Comparison of ENCODE assay signal across 10 cellular contexts in genomic region chr21:28771790-28772501, GRCh38.
DNase-seq lines count a peak whose midpoint lies in the region; ATAC-seq and TF ChIP-seq lines count a peak whose summit lies in the region.
"Had no signal": no experiment of that assay in that cellular context is flagged by ENCODE, and none has a peak within 500 bp of the region (broad histone marks: within the 10 kb centered on the region; RNA-seq: fewer than 3 reads in every experiment).

No MANE protein-coding gene starts in this region.

- no CpG with 5 or more reads among the region's 3 CpGs for WGBS in H9 (ENCODE audit: extremely low coverage, insufficient read length, low lambda C conversion rate)

- H4K8ac ChIP-seq in H9 (replicated peaks; ENCODE audit: insufficient read length, low read depth, low read length) = no peak overlapping the region

- DNase-seq in ELR (ENCODE audit: low read depth) (peak; percentile 56), foreskin keratinocyte (peak; percentile 16 to 26), skeletal muscle cell (ENCODE audit: low read depth) (peak; percentile 97), NCI-H2107 (lab: John Stamatoyannopoulos, UW) (no peak), H9 (no peak), NOMO-1 treated with dmso at 0.1 percent for 144 hours (lab: John Stamatoyannopoulos, UW; ENCODE audit: unreplicated experiment) (no peak)
- DNase-seq: activated T-cell treated with anti-CD3 and anti-CD28 coated beads, Interleukin-2, amount 50 U/mL, for 4 hours; nephron progenitor cell had no signal

- H2BK5ac ChIP-seq in H9 (ENCODE audit: insufficient read length, low read length) = no peak overlapping the region

- no peaks in the 10 kb centered on the region for H3K4me1 Mint-ChIP-seq in H9
- H3K4me1 Mint-ChIP-seq: nephron progenitor cell had no signal

- H3K27ac ChIP-seq in foreskin keratinocyte = no peak overlapping the region
- H3K27ac ChIP-seq in H9 (ENCODE audit: insufficient read length, low read depth, low read length) = no peak overlapping the region

- no peak overlapping the region for H3K56ac ChIP-seq in H9 (ENCODE audit: insufficient read length, low read depth, low read length)

- H2BK120ac ChIP-seq in H9 (ENCODE audit: low read depth, low read length, poor library complexity, severe bottlenecking) = no peak overlapping the region

- no peaks in the 10 kb centered on the region for H3K27me3 Mint-ChIP-seq in H9 (ENCODE audit: low read depth)

- H3K4me2 ChIP-seq in H9 (ENCODE audit: insufficient read depth, insufficient read length, low read length) = no peak overlapping the region

- H3K14ac ChIP-seq in H9 (ENCODE audit: insufficient read depth, low read length) = no peak overlapping the region

- no peak overlapping the region for H2BK20ac ChIP-seq in H9 (ENCODE audit: low read depth, low read length, poor library complexity, severe bottlenecking)

- no peak overlapping the region for H3K18ac ChIP-seq in H9 (ENCODE audit: insufficient read length, low read depth, low read length)

- no peak overlapping the region for H2BK12ac ChIP-seq in H9 (ENCODE audit: insufficient read length, low read depth, low read length)

- H3K23ac ChIP-seq in H9 (ENCODE audit: insufficient read length, low read depth, low read length) = no peak overlapping the region

- H3K9ac ChIP-seq in H9 (ENCODE audit: extremely low read depth, insufficient read length, low read length) = no peak overlapping the region

- H3K27me3 ChIP-seq in foreskin keratinocyte (peaks cover 5% of the 10 kb centered on the region), H9 (ENCODE audit: insufficient read depth, low read length) (no peaks in the 10 kb centered on the region)

- no peak overlapping the region for H2AK5ac ChIP-seq in H9 (ENCODE audit: insufficient read length, low read length)

- H3K4me3 Mint-ChIP-seq in H9 = no peak overlapping the region
- H3K4me3 Mint-ChIP-seq: activated T-cell treated with anti-CD3 and anti-CD28 coated beads, Interleukin-2, amount 50 U/mL, for 4 hours; nephron progenitor cell had no signal

- no peak overlapping the region for H3K4me3 ChIP-seq in skeletal muscle cell (ENCODE audit: low read depth, low read length)

- no peaks in the 10 kb centered on the region for H4K20me1 ChIP-seq in H9 (ENCODE audit: control insufficient read depth, insufficient read depth, insufficient read length)

- no peaks in the 10 kb centered on the region for H3K4me1 ChIP-seq in foreskin keratinocyte
- no peaks in the 10 kb centered on the region for H3K4me1 ChIP-seq in H9 (ENCODE audit: insufficient read depth, low read length)

- peaks cover 4 to 7% of the 10 kb centered on the region in 2 experiments for H3K9me3 Mint-ChIP-seq in H9

- H3K79me1 ChIP-seq in H9 (ENCODE audit: insufficient read depth, low read depth, low read length, poor library complexity, severe bottlenecking) = no peaks in the 10 kb centered on the region

- H3T11ph ChIP-seq in H9 (ENCODE audit: low read length) = no peak overlapping the region

- no peaks in the 10 kb centered on the region for H3K79me2 ChIP-seq in H9 (ENCODE audit: insufficient read depth, low read length)

- no peaks in the 10 kb centered on the region for H3K9me3 ChIP-seq in H9 (ENCODE audit: control insufficient read depth, low read depth, low read length)

- ATAC-seq in SK-N-SH treated with all-trans-retinoic acid at 6 μM for 48 hours (peak; percentile 82), foreskin keratinocyte (no peak), GM19324 (IDR thresholded peaks at IDR 0.05; ENCODE audit: low FRiP score, unreplicated experiment) (no peak)

- no peak overlapping the region for H3K4ac ChIP-seq in H9 (ENCODE audit: low read depth, low read length)

- H4K5ac ChIP-seq in H9 (ENCODE audit: insufficient read length, low read depth, low read length) = no peak overlapping the region

- no peaks in the 10 kb centered on the region for H3K23me2 ChIP-seq in H9 (ENCODE audit: insufficient read length, low read depth, low read length, poor library complexity, severe bottlenecking)

- H3K27ac Mint-ChIP-seq in H9 = no peak overlapping the region; a peak in 1 of 7 replicates
- H3K27ac Mint-ChIP-seq: nephron progenitor cell had no signal

- H4K91ac ChIP-seq in H9 (ENCODE audit: insufficient read length, low read depth, low read length) = no peak overlapping the region

- no peak overlapping the region for H2BK15ac ChIP-seq in H9 (ENCODE audit: low read depth, low read length)

- peaks cover 0 to 5% (median 0%) of the 10 kb centered on the region in 3 experiments; a peak in 2 of 7 replicates for H3K36me3 Mint-ChIP-seq in H9 (ENCODE audit: insufficient read depth in 1 of 3, low read depth in 3 of 3)

- H2AFZ ChIP-seq in H9 (ENCODE audit: low read length) = no peak overlapping the region

- TF ChIP-seq CTCF in foreskin keratinocyte (conservative IDR thresholded peaks at IDR 0.05) (no peak), H9 (conservative IDR thresholded peaks at IDR 0.05) (no peak)

TF ChIP-seq in SK-N-SH treated with all-trans-retinoic acid at 6 μM for 48 hours, 23 proteins besides CTCF, POLR2A, EP300 and RAD21:
- TF ChIP-seq ZC3H10 (CRISPR knock-in tag; IDR thresholded peaks at IDR 0.05) (no peak), ZFP30 (CRISPR knock-in tag; IDR thresholded peaks at IDR 0.05) (no peak), ISL1 (CRISPR knock-in tag; IDR thresholded peaks at IDR 0.05) (peak; percentile 86), RARB (CRISPR knock-in tag; IDR thresholded peaks at IDR 0.05) (no peak)

Comparison
In these comparisons a context has a peak if more than half of its experiments do, and no peak if none do; other contexts are left out.
1. DNase-seq: peak in ELR (single experiment), foreskin keratinocyte (2 of 2) and skeletal muscle cell (single experiment); none in NCI-H2107 (single experiment), H9 (single experiment) and NOMO-1 treated with dmso at 0.1 percent for 144 hours (single experiment).